24 cellular contexts compared by ENCODE assay signal in the genomic region with DNA sequence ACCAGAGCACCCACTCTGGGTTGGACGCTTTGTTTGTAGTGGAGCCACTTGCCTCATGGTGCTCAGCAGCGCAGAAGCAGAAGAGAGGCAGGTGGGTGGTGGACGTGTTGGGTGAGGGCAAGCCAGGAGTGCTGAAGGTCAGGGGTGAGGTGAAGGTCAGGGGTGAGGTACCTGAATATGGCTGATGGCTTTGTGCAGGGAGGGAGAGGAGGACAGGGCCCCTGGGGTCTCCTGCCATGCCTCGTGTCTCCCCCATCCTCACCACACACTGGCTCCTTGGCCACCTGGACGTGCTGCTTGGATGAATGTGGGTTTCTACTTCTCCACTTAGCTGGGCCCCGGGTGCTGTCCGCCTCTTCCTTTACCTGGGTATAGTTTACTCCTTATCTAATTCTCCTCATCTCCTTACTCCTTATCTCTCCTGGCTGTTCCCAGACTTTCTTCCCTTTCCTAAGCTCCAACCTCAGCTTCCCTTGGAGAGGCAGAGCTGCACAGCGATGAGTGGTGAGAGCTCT.
"Had no signal": no experiment of that assay in that cellular context is flagged by ENCODE, and none has a peak within 500 bp of the region (broad histone marks: within the 10 kb centered on the region; RNA-seq: fewer than 3 reads in every experiment).

No MANE protein-coding gene starts in this region.

- H3K9me3 Mint-ChIP-seq: dendritic cell treated with granulocyte-macrophage colony-stimulating factor and Interleukin-4, amounts not matched to agents 40 ng/mL and 50 ng/mL, for 4 days; natural killer cell; stimulated activated naive CD8-positive, alpha-beta T cell treated with anti-CD3 and anti-CD28 coated beads, Interleukin-15, Interleukin-2, amounts not matched to agents 100 ng/mL and 50 ng/mL, for 24 hours had no signal

- H3K27me3 ChIP-seq: colonic mucosa, gastroesophageal sphincter, heart left ventricle, hepatocyte, ovary, spleen, tibial nerve, upper lobe of left lung, vagina had no signal

- ATAC-seq: gastroesophageal sphincter; heart left ventricle; left cardiac atrium; left ventricle myocardium superior; lower lobe of right lung; natural killer cell; stimulated activated naive B cell treated with anti-CD40 and anti-IgM and Interleukin-4, amounts not matched to agents 10 μg/mL and 1 μg/mL and 100 μg/mL, for 72 hours had no signal

- H3K27ac Mint-ChIP-seq: dendritic cell treated with granulocyte-macrophage colony-stimulating factor and Interleukin-4, amounts not matched to agents 40 ng/mL and 50 ng/mL, for 4 days; natural killer cell; stimulated activated naive B cell treated with anti-CD40 and anti-IgM and Interleukin-4, amounts not matched to agents 10 μg/mL and 1 μg/mL and 100 μg/mL, for 72 hours; stimulated activated naive CD8-positive, alpha-beta T cell treated with anti-CD3 and anti-CD28 coated beads, Interleukin-15, Interleukin-2, amounts not matched to agents 100 ng/mL and 50 ng/mL, for 24 hours had no signal

- H3K9me3 ChIP-seq: colonic mucosa, gastroesophageal sphincter, heart left ventricle, lower lobe of right lung, ovary, psoas muscle, spleen, thoracic aorta, tibial nerve, upper lobe of left lung, vagina had no signal

- H3K36me3 Mint-ChIP-seq: natural killer cell; stimulated activated naive B cell treated with anti-CD40 and anti-IgM and Interleukin-4, amounts not matched to agents 10 μg/mL and 1 μg/mL and 100 μg/mL, for 72 hours had no signal

- H3K27ac ChIP-seq: colonic mucosa, gastroesophageal sphincter, heart left ventricle, hepatocyte, lower lobe of right lung, ovary, psoas muscle, skin epidermis, spleen, thoracic aorta, tibial nerve, upper lobe of left lung, vagina had no signal

- H3K4me1 ChIP-seq: colonic mucosa, gastroesophageal sphincter, lower lobe of right lung, psoas muscle, spleen, tibial nerve, upper lobe of left lung, vagina had no signal

- H3K4me1 Mint-ChIP-seq: natural killer cell; stimulated activated naive B cell treated with anti-CD40 and anti-IgM and Interleukin-4, amounts not matched to agents 10 μg/mL and 1 μg/mL and 100 μg/mL, for 72 hours had no signal

- H3K27me3 Mint-ChIP-seq: dendritic cell treated with granulocyte-macrophage colony-stimulating factor and Interleukin-4, amounts not matched to agents 40 ng/mL and 50 ng/mL, for 4 days had no signal

- H3K4me3 ChIP-seq: colonic mucosa, gastroesophageal sphincter, heart left ventricle, hepatocyte, lower lobe of right lung, ovary, psoas muscle, skin epidermis, spleen, thoracic aorta, tibial nerve, upper lobe of left lung, vagina had no signal

- H3K4me3 Mint-ChIP-seq: dendritic cell treated with granulocyte-macrophage colony-stimulating factor and Interleukin-4, amounts not matched to agents 40 ng/mL and 50 ng/mL, for 4 days; natural killer cell; stimulated activated naive B cell treated with anti-CD40 and anti-IgM and Interleukin-4, amounts not matched to agents 10 μg/mL and 1 μg/mL and 100 μg/mL, for 72 hours; stimulated activated naive CD8-positive, alpha-beta T cell treated with anti-CD3 and anti-CD28 coated beads, Interleukin-15, Interleukin-2, amounts not matched to agents 100 ng/mL and 50 ng/mL, for 24 hours had no signal

- H3K36me3 ChIP-seq: colonic mucosa, ovary, thoracic aorta, tibial nerve, vagina had no signal

- DNase-seq: colonic mucosa; effector memory CD4-positive, alpha-beta T cell; foreskin fibroblast; heart left ventricle; left cardiac atrium; left ventricle myocardium superior; lower lobe of right lung; natural killer cell; occipital lobe; ovary; psoas muscle; right cardiac atrium; spleen; stimulated activated CD4-positive, alpha-beta T cell treated with anti-CD3 and anti-CD28 coated beads, Interleukin-4, amount 100 ng/mL, for 4 hours; stimulated activated naive B cell treated with anti-CD40 and anti-IgM and Interleukin-4, amounts not matched to agents 10 μg/mL and 1 μg/mL and 100 μg/mL, for 72 hours; upper lobe of left lung had no signal
